ENCODE assay signal across 11 cellular contexts in genomic region chr16:30041841-30042240, GRCh38. TPM values are rescaled to one million over a fixed set of nuclear protein-coding genes. Genes with fewer than 3 reads are reported as not detected.
A peak's percentile ranks its signal among the peaks of the same experiment; 100 is the strongest.
DNase-seq lines count a peak whose midpoint lies in the region; ATAC-seq and TF ChIP-seq lines count a peak whose summit lies in the region.
"Had no signal": no experiment of that assay in that cellular context is flagged by ENCODE, and none has a peak within 500 bp of the region (broad histone marks: within the 10 kb centered on the region; RNA-seq: fewer than 3 reads in every experiment).

No MANE protein-coding gene starts in this region.

- in situ Hi-C loops in transverse colon (cut with MboI; ENCODE audit: low pct_ligation_motif_present in 1 of 4, low pct_unique_long_range_greater_than_20kb in 1 of 4, low sequenced_read_pairs in 3 of 4) = loop anchor here in 1 of 4 donors (25.0 kb wide), 1 partner anchor 155 kb away; the partner anchor contains the start of gene SEZ6L2

- no peak for TF ChIP-seq EP300 in transverse colon (IDR thresholded peaks at IDR 0.05; ENCODE audit: low read depth)

- intact Hi-C loops in heart left ventricle (cut with DNase I) (no loop called here), cardiac septum (cut with DNase I) (no loop called here), transverse colon (cut with DNase I; ENCODE audit: low total_unique reads) (no loop called here)

- H3K9me3 ChIP-seq in heart left ventricle (no peaks in the 10 kb centered on the region), RWPE2 (ENCODE audit: severe bottlenecking) (no peaks in the 10 kb centered on the region), transverse colon (no peaks in the 10 kb centered on the region)
- H3K9me3 ChIP-seq: neutrophil had no signal

- TF ChIP-seq CTCF in heart left ventricle (IDR thresholded peaks at IDR 0.05) (peak; percentile 25 to 59 (median 46)), RWPE2 (IDR thresholded peaks at IDR 0.05; ENCODE audit: poor library complexity, severe bottlenecking) (peak; percentile 80), foreskin fibroblast (IDR thresholded peaks at IDR 0.05; ENCODE audit: low read depth, low read length) (peak; percentile 52), transverse colon (IDR thresholded peaks at IDR 0.05) (peak in 3 of 5 experiments; percentile 31 to 48 (median 36))

- TF ChIP-seq POLR2A in heart left ventricle (IDR thresholded peaks at IDR 0.05) (no peak), transverse colon (IDR thresholded peaks at IDR 0.05) (no peak)

- peaks cover 0 to 4% (median 0%) of the 10 kb centered on the region in 9 donors for H3K27me3 ChIP-seq in heart left ventricle
- H3K27me3 ChIP-seq in RWPE2 (ENCODE audit: insufficient read depth, poor library complexity, severe bottlenecking) = no peaks in the 10 kb centered on the region
- peaks cover 34% of the 10 kb centered on the region for H3K27me3 ChIP-seq in transverse colon

- WGBS in heart left ventricle, 4 donors = 25 to 27% (median 25%) methylated on average over 5 of the region's 5 CpGs
- 14 to 19% methylated on average over 4 to 5 of the region's 5 CpGs for WGBS in transverse colon (ENCODE audit: low coverage in 1 of 2), 2 donors

- ATAC-seq in heart left ventricle (no peak), RWPE2 (ENCODE audit: low read depth) (no peak), GM19324 (IDR thresholded peaks at IDR 0.05; ENCODE audit: low FRiP score, unreplicated experiment) (no peak)
- ATAC-seq in stimulated activated naive CD8-positive, alpha-beta T cell treated with anti-CD3 and anti-CD28 coated beads, Interleukin-15, Interleukin-2, amounts not matched to agents 100 U/mL and 50 U/mL, for 24 hours = no peak

- DNase-seq in heart left ventricle (no peak), cardiac septum (ENCODE audit: low spot score) (no peak), RWPE2 (ENCODE audit: low spot score) (no peak), foreskin fibroblast (peak in 1 of 2 donors; percentile 65), transverse colon (no peak), nucleus accumbens (lab: John Stamatoyannopoulos, UW) (no peak)
- no peak for DNase-seq in stimulated activated naive CD8-positive, alpha-beta T cell treated with anti-CD3 and anti-CD28 coated beads, Interleukin-15, Interleukin-2, amounts not matched to agents 100 U/mL and 50 U/mL, for 24 hours

- H3K4me3 ChIP-seq in heart left ventricle (no peak overlapping the region), RWPE2 (ENCODE audit: severe bottlenecking) (no peak overlapping the region), foreskin fibroblast (ENCODE audit: low read depth in 1 of 2, low read length in 2 of 2) (no peak overlapping the region), transverse colon (no peak overlapping the region)
- H3K4me3 ChIP-seq: SK-N-MC had no signal

- H3K27ac ChIP-seq in heart left ventricle (no peak overlapping the region), RWPE2 (ENCODE audit: poor library complexity, severe bottlenecking) (no peak overlapping the region), transverse colon (no peak overlapping the region)
- H3K27ac ChIP-seq: neutrophil, SK-N-MC had no signal

- H3K4me1 ChIP-seq in heart left ventricle (no peaks in the 10 kb centered on the region), RWPE2 (ENCODE audit: insufficient read depth, poor library complexity, severe bottlenecking) (no peaks in the 10 kb centered on the region), transverse colon (no peaks in the 10 kb centered on the region)

- H3K36me3 ChIP-seq in heart left ventricle = no peaks in the 10 kb centered on the region
- no peaks in the 10 kb centered on the region for H3K36me3 ChIP-seq in RWPE2 (ENCODE audit: low read depth)
- H3K36me3 ChIP-seq in transverse colon = no peaks in the 10 kb centered on the region
- H3K36me3 ChIP-seq: neutrophil had no signal

RNA-seq across cellular contexts. Expression of gene TLCD3B, which starts 10.8 kb away (rescaled TPM):
- total RNA-seq in heart left ventricle (not detected), cardiac septum (not detected), transverse colon (not detected)
- polyA plus RNA-seq in heart left ventricle = not detected
- total RNA-seq: subcutaneous adipose tissue had no signal

RNA-seq across cellular contexts. Expression of gene C16orf92, which starts 18.8 kb away (rescaled TPM):
- total RNA-seq in heart left ventricle (not detected), cardiac septum (not detected), transverse colon (not detected)
- polyA plus RNA-seq in heart left ventricle = not detected
- total RNA-seq: subcutaneous adipose tissue had no signal

RNA-seq across cellular contexts. Expression of gene ALDOA, which starts 23.7 kb away (rescaled TPM):
- total RNA-seq in heart left ventricle (1,000 to 10,000 TPM; 2,644 to 5,076 (median 3,574) TPM), cardiac septum (3,068 TPM), transverse colon (1,000 to 10,000 TPM in 2 of 4 donors, 100 to 1,000 TPM in 2; 778 to 1,392 (median 1,174) TPM)
- polyA plus RNA-seq in heart left ventricle = 1,000 to 10,000 TPM; 2,585 to 3,542 TPM

RNA-seq across cellular contexts. Expression of gene DOC2A, which starts 31.0 kb away (rescaled TPM):
- 1 to 10 TPM in 1 of 9 donors, under 1 TPM in 4, not detected in 4; 0.09 to 1.4 (median 0.91) TPM for total RNA-seq in heart left ventricle
- polyA plus RNA-seq in heart left ventricle = under 1 TPM; 0.22 to 0.88 TPM
- total RNA-seq in cardiac septum = 0.38 TPM
- 10 to 100 TPM in 1 of 4 donors, 1 to 10 TPM in 3; 7.2 to 28.8 (median 9.7) TPM for total RNA-seq in transverse colon

RNA-seq across cellular contexts. Expression of gene PPP4C, which starts 34.0 kb away (rescaled TPM):
- 10 to 100 TPM; 29.9 to 65.9 (median 41.1) TPM for total RNA-seq in heart left ventricle
- polyA plus RNA-seq in heart left ventricle = 10 to 100 TPM; 43.5 to 89.0 TPM
- total RNA-seq in cardiac septum = 44.1 TPM
- total RNA-seq in transverse colon = 10 to 100 TPM; 17.7 to 92.3 (median 74.3) TPM
